In the genomic region with DNA sequence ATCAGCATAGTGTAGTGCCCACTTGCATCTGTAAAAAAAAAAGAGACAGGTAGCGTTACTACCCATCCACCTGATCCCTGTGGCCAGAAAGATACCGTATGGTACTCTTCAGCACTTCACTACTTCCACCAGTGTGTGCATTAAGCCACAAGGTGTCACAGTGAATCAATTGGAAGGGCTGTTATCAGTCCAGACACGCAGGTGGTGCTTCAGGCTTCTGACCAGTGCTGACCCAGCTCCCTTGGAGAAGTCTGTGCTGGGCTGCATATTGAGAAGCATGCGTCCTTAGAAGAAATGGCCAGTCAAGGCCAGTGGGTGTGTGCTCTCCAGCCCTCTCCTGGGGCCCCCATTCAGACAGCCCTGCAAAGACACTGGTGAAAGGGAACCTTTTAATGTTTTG, we compare ENCODE assay signal across 1 cellular context.
TF ChIP-seq lines count a peak whose summit lies in the region.

No MANE protein-coding gene starts in this region.

TF ChIP-seq in GM23338, 12 proteins besides CTCF, POLR2A, EP300 and RAD21 (continued from another document):
- TF ChIP-seq, protein P1, sequence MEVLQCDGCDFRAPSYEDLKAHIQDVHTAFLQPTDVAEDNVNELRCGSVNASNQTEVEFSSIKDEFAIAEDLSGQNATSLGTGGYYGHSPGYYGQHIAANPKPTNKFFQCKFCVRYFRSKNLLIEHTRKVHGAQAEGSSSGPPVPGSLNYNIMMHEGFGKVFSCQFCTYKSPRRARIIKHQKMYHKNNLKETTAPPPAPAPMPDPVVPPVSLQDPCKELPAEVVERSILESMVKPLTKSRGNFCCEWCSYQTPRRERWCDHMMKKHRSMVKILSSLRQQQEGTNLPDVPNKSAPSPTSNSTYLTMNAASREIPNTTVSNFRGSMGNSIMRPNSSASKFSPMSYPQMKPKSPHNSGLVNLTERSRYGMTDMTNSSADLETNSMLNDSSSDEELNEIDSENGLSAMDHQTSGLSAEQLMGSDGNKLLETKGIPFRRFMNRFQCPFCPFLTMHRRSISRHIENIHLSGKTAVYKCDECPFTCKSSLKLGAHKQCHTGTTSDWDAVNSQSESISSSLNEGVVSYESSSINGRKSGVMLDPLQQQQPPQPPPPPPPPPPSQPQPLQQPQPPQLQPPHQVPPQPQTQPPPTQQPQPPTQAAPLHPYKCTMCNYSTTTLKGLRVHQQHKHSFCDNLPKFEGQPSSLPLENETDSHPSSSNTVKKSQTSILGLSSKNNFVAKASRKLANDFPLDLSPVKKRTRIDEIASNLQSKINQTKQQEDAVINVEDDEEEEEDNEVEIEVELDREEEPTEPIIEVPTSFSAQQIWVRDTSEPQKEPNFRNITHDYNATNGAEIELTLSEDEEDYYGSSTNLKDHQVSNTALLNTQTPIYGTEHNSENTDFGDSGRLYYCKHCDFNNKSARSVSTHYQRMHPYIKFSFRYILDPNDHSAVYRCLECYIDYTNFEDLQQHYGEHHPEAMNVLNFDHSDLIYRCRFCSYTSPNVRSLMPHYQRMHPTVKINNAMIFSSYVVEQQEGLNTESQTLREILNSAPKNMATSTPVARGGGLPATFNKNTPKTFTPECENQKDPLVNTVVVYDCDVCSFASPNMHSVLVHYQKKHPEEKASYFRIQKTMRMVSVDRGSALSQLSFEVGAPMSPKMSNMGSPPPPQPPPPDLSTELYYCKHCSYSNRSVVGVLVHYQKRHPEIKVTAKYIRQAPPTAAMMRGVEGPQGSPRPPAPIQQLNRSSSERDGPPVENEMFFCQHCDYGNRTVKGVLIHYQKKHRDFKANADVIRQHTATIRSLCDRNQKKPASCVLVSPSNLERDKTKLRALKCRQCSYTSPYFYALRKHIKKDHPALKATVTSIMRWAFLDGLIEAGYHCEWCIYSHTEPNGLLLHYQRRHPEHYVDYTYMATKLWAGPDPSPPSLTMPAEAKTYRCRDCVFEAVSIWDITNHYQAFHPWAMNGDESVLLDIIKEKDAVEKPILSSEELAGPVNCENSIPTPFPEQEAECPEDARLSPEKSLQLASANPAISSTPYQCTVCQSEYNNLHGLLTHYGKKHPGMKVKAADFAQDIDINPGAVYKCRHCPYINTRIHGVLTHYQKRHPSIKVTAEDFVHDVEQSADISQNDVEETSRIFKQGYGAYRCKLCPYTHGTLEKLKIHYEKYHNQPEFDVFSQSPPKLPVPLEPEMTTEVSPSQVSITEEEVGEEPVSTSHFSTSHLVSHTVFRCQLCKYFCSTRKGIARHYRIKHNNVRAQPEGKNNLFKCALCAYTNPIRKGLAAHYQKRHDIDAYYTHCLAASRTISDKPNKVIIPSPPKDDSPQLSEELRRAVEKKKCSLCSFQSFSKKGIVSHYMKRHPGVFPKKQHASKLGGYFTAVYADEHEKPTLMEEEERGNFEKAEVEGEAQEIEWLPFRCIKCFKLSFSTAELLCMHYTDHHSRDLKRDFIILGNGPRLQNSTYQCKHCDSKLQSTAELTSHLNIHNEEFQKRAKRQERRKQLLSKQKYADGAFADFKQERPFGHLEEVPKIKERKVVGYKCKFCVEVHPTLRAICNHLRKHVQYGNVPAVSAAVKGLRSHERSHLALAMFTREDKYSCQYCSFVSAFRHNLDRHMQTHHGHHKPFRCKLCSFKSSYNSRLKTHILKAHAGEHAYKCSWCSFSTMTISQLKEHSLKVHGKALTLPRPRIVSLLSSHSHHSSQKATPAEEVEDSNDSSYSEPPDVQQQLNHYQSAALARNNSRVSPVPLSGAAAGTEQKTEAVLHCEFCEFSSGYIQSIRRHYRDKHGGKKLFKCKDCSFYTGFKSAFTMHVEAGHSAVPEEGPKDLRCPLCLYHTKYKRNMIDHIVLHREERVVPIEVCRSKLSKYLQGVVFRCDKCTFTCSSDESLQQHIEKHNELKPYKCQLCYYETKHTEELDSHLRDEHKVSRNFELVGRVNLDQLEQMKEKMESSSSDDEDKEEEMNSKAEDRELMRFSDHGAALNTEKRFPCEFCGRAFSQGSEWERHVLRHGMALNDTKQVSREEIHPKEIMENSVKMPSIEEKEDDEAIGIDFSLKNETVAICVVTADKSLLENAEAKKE (CRISPR knock-in tag; IDR thresholded peaks at IDR 0.05): no peak
- no peak for TF ChIP-seq ETS1 (IDR thresholded peaks at IDR 0.05)
- TF ChIP-seq, protein P2, sequence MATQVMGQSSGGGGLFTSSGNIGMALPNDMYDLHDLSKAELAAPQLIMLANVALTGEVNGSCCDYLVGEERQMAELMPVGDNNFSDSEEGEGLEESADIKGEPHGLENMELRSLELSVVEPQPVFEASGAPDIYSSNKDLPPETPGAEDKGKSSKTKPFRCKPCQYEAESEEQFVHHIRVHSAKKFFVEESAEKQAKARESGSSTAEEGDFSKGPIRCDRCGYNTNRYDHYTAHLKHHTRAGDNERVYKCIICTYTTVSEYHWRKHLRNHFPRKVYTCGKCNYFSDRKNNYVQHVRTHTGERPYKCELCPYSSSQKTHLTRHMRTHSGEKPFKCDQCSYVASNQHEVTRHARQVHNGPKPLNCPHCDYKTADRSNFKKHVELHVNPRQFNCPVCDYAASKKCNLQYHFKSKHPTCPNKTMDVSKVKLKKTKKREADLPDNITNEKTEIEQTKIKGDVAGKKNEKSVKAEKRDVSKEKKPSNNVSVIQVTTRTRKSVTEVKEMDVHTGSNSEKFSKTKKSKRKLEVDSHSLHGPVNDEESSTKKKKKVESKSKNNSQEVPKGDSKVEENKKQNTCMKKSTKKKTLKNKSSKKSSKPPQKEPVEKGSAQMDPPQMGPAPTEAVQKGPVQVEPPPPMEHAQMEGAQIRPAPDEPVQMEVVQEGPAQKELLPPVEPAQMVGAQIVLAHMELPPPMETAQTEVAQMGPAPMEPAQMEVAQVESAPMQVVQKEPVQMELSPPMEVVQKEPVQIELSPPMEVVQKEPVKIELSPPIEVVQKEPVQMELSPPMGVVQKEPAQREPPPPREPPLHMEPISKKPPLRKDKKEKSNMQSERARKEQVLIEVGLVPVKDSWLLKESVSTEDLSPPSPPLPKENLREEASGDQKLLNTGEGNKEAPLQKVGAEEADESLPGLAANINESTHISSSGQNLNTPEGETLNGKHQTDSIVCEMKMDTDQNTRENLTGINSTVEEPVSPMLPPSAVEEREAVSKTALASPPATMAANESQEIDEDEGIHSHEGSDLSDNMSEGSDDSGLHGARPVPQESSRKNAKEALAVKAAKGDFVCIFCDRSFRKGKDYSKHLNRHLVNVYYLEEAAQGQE (IDR thresholded peaks at IDR 0.05; ENCODE audit: unreplicated experiment): no peak
- no peak for TF ChIP-seq JUNB (IDR thresholded peaks at IDR 0.05; ENCODE audit: unreplicated experiment)
- TF ChIP-seq STAT1 (IDR thresholded peaks at IDR 0.05; ENCODE audit: unreplicated experiment): no peak
- no peak for TF ChIP-seq POLR2AphosphoS5 (IDR thresholded peaks at IDR 0.05; ENCODE audit: low read depth)
- no peak for TF ChIP-seq CREB1 (CRISPR knock-in tag; IDR thresholded peaks at IDR 0.05; ENCODE audit: low read depth)
- TF ChIP-seq EZH2phosphoT487 (IDR thresholded peaks at IDR 0.05; ENCODE audit: unreplicated experiment): no peak
TF ChIP-seq in GM23338: peak in this region for 0.
